ENCODE assay signal across 21 cellular contexts in the genomic region with DNA sequence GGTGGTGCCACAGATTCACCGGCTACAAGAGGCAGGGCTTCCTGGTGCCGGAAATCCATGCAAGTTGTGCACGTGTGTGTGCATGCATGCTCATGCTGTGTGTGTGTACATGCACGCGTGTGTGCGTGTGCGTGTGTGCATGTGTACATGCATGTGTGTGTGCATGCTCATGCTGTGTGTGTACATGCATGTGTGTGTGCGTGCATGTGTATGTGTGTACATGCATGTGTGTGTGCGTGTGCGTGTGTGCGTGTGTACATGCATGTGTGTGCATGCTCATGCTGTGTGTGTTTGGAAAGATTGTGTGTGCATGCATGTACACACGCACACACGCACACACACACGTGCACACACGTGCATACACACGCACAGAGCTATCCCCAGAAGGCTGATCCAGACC. TPM values are rescaled to one million over a fixed set of nuclear protein-coding genes. Genes with fewer than 3 reads are reported as not detected.
A peak's percentile ranks its signal among the peaks of the same experiment; 100 is the strongest.
DNase-seq lines count a peak whose midpoint lies in the region; ATAC-seq, FAIRE-seq and TF ChIP-seq lines count a peak whose summit lies in the region.
"Had no signal": no experiment of that assay in that cellular context is flagged by ENCODE, and none has a peak within 500 bp of the region (broad histone marks: within the 10 kb centered on the region; RNA-seq: fewer than 3 reads in every experiment).

No MANE protein-coding gene starts in this region.

- dilution Hi-C loops in endothelial cell of umbilical vein (cut with MboI; ENCODE audit: extremely low pct_ligation_motif_present, low sequenced_read_pairs), result no loop called here

- TF ChIP-seq POLR2A in HepG2 (IDR thresholded peaks at IDR 0.05; ENCODE audit: insufficient read depth in 1 of 2, low read depth in 2 of 2, low read length in 2 of 2) (no peak), right lobe of liver (IDR thresholded peaks at IDR 0.05) (no peak), endothelial cell of umbilical vein (IDR thresholded peaks at IDR 0.05; ENCODE audit: low read depth, low read length) (no peak)

- no peaks in the 10 kb centered on the region for H3K4me1 Mint-ChIP-seq in T-helper 17 cell
- H3K4me1 Mint-ChIP-seq: CD14-positive monocyte; CD4-positive, alpha-beta memory T cell had no signal

- no peak overlapping the region for H2BK120ac ChIP-seq in trophoblast cell (ENCODE audit: insufficient read depth, low read length, poor library complexity)

- H2BK5ac ChIP-seq in trophoblast cell (ENCODE audit: low read depth, low read length, poor library complexity), result no peak overlapping the region

- H3K4me1 ChIP-seq in HepG2 (ENCODE audit: insufficient read depth, low read length), result peaks cover 61% of the 10 kb centered on the region
- H3K4me1 ChIP-seq in right lobe of liver, result peaks cover 0 to 5% (median 0%) of the 10 kb centered on the region in 4 donors
- H3K4me1 ChIP-seq in endothelial cell of umbilical vein (ENCODE audit: control insufficient read depth, extremely low read depth, insufficient read depth, low read length), result no peaks in the 10 kb centered on the region
- H3K4me1 ChIP-seq in trophoblast cell (ENCODE audit: control insufficient read depth in 1 of 2, insufficient read depth in 2 of 2, low read length in 2 of 2), result peaks cover 0 to 2% of the 10 kb centered on the region in 2 experiments
- H3K4me1 ChIP-seq: A549, BLaER1 had no signal

- no TSS peak for BruUV-seq in HepG2 (replicated peaks; lab: Mats Ljungman, UMichigan)
- no TSS peak for BruUV-seq in endothelial cell of umbilical vein (replicated peaks; lab: Mats Ljungman, UMichigan)

- no peak overlapping the region for H2BK12ac ChIP-seq in trophoblast cell (ENCODE audit: low read length)

- peaks cover 6% of the 10 kb centered on the region for H3K27me3 Mint-ChIP-seq in T-helper 17 cell
- H3K27me3 Mint-ChIP-seq: CD4-positive, alpha-beta memory T cell; IgD-negative memory B cell had no signal

- no peak overlapping the region for H3K27ac Mint-ChIP-seq in T-helper 17 cell
- H3K27ac Mint-ChIP-seq: CD4-positive, alpha-beta memory T cell; H9; IgD-negative memory B cell had no signal

- no peak overlapping the region for H4K91ac ChIP-seq in trophoblast cell (ENCODE audit: low read depth, low read length)

- TF ChIP-seq RAD21 in HepG2 (CRISPR knock-in tag; IDR thresholded peaks at IDR 0.05), result no peak

- H3K4me2 ChIP-seq in HepG2 (ENCODE audit: low read depth, low read length) (no peak overlapping the region), endothelial cell of umbilical vein (ENCODE audit: insufficient read depth, low read length) (no peak overlapping the region), trophoblast cell (ENCODE audit: low read length) (no peak overlapping the region)
- H3K4me2 ChIP-seq: A549, BLaER1 had no signal

- H3K9me1 ChIP-seq in endothelial cell of umbilical vein (replicated peaks; ENCODE audit: control insufficient read depth, extremely low read depth, insufficient read depth, low read length), result no peaks in the 10 kb centered on the region

- H3K79me1 ChIP-seq in trophoblast cell (ENCODE audit: low read length), result no peaks in the 10 kb centered on the region

- DNase-seq in HepG2 (ENCODE audit: low spot score) (no peak), right lobe of liver (no peak), endothelial cell of umbilical vein (ENCODE audit: low read depth, low spot score) (no peak), trophoblast cell (no peak), T-helper 17 cell (no peak), SKM-1 treated with dmso at 0.1 percent for 144 hours (lab: John Stamatoyannopoulos, UW; ENCODE audit: unreplicated experiment) (no peak), NCI-H2107 treated with DMSO at 0.1 percent for 48 hours (lab: John Stamatoyannopoulos, UW; ENCODE audit: unreplicated experiment) (no peak)
- DNase-seq: CD4-positive, alpha-beta memory T cell; DMS153; DMS79; GDM1; GOT3; H9; KBM-7 had no signal

- TF ChIP-seq EP300 in HepG2 (IDR thresholded peaks at IDR 0.05; ENCODE audit: low read depth in 2 of 2, low read length in 2 of 2) (no peak), HepG2 (CRISPR knock-in tag; IDR thresholded peaks at IDR 0.05; ENCODE audit: borderline replicate concordance) (no peak)

- in situ Hi-C loops in HepG2 (cut with HindIII; ENCODE audit: extremely low pct_ligation_motif_present, low pct_unique_long_range_greater_than_20kb), result no loop called here

- H3K79me2 ChIP-seq in HepG2 (ENCODE audit: insufficient read depth, low read length) (no peaks in the 10 kb centered on the region), endothelial cell of umbilical vein (ENCODE audit: control insufficient read depth, insufficient read depth, low read length) (no peaks in the 10 kb centered on the region), trophoblast cell (ENCODE audit: control insufficient read depth, insufficient read depth, low read length, poor library complexity) (no peaks in the 10 kb centered on the region)

- H3K27ac ChIP-seq in HepG2 (ENCODE audit: extremely low read length, insufficient read depth, low read length) (no peak overlapping the region), right lobe of liver (no peak overlapping the region), endothelial cell of umbilical vein (ENCODE audit: insufficient read depth, low read depth, low read length) (no peak overlapping the region), trophoblast cell (ENCODE audit: low read depth, low read length) (no peak overlapping the region)
- H3K27ac ChIP-seq: 22Rv1, A549, BLaER1, HL-60 had no signal

- no peaks in the 10 kb centered on the region for H3K36me3 Mint-ChIP-seq in T-helper 17 cell (ENCODE audit: low read depth)
- H3K36me3 Mint-ChIP-seq: CD14-positive monocyte; CD4-positive, alpha-beta memory T cell; IgD-negative memory B cell had no signal

- FAIRE-seq in HepG2 (lab: Jason Lieb, UNC) (no peak), endothelial cell of umbilical vein (lab: Jason Lieb, UNC) (no peak)
- FAIRE-seq: A549 had no signal

- H3K27me3 ChIP-seq in HepG2 (ENCODE audit: control insufficient read depth in 1 of 2, insufficient read depth in 2 of 2, low read length in 2 of 2) (peaks cover 0 to 2% of the 10 kb centered on the region in 2 experiments; a peak in 2 of 5 replicates), right lobe of liver (no peaks in the 10 kb centered on the region), endothelial cell of umbilical vein (ENCODE audit: control insufficient read depth in 2 of 2, insufficient read depth in 2 of 2, low read length in 2 of 2) (no peaks in the 10 kb centered on the region), trophoblast cell (ENCODE audit: insufficient read depth, low read length) (no peaks in the 10 kb centered on the region)
- H3K27me3 ChIP-seq: BLaER1 had no signal

- intact Hi-C loops in HepG2 (cut with micrococcal nuclease; ENCODE audit: unreplicated experiment) (loop anchor here (10.0 kb wide), 1 partner anchor 57 kb away; no protein-coding TSS in a partner anchor), right lobe of liver (cut with DNase I) (no loop called here), endothelial cell of umbilical vein (cut with micrococcal nuclease) (no loop called here)

- no peak overlapping the region for H3K23ac ChIP-seq in trophoblast cell (ENCODE audit: low read length)

- H4K20me1 ChIP-seq in HepG2 (ENCODE audit: insufficient read depth, low read length), result no peaks in the 10 kb centered on the region
- H4K20me1 ChIP-seq in endothelial cell of umbilical vein (replicated peaks; ENCODE audit: control insufficient read depth, extremely low read depth, insufficient read depth, low read length), result no peaks in the 10 kb centered on the region
- H4K20me1 ChIP-seq: BLaER1 had no signal

- CTCF ChIA-PET in HepG2 (lab: Yijun Ruan, JAX; ENCODE audit: low intra/inter-chr PET ratio, low total read pairs), result no interaction called here
- CTCF ChIA-PET in endothelial cell of umbilical vein (lab: Charles Lee), result no interaction called here

- no peak overlapping the region for H2AFZ ChIP-seq in HepG2 (ENCODE audit: low read length)
- H2AFZ ChIP-seq in endothelial cell of umbilical vein (ENCODE audit: low read depth, low read length), result no peak overlapping the region
- no peak overlapping the region for H2AFZ ChIP-seq in trophoblast cell (ENCODE audit: insufficient read depth, low read length, poor library complexity)

- 89% methylated on average over 14 of the region's 16 CpGs for WGBS in HepG2 (ENCODE audit: low lambda C conversion rate)
- WGBS in right lobe of liver (ENCODE audit: insufficient coverage, low coverage, low lambda C conversion rate, missing lambda C conversion rate), result no CpG with 5 or more reads among the region's 16 CpGs
- no CpG with 5 or more reads among the region's 16 CpGs for WGBS in trophoblast cell (ENCODE audit: extremely low coverage, insufficient coverage, insufficient read length)

- H3K9ac ChIP-seq in HepG2 (ENCODE audit: insufficient read depth, low read depth, low read length) (no peak overlapping the region), endothelial cell of umbilical vein (replicated peaks; ENCODE audit: extremely low read depth, insufficient read depth, low read length) (no peak overlapping the region), trophoblast cell (ENCODE audit: low read length) (no peak overlapping the region)
- H3K9ac ChIP-seq: BLaER1 had no signal

- H3K4me3 ChIP-seq in HepG2 (replicated peaks in 1 of 3; ENCODE audit: insufficient read depth in 1 of 3, low read depth in 2 of 3, low read length in 3 of 3) (no peak overlapping the region), right lobe of liver (no peak overlapping the region), endothelial cell of umbilical vein (replicated peaks in 1 of 3; ENCODE audit: insufficient read depth in 1 of 3, low read depth in 1 of 3, low read length in 3 of 3) (no peak overlapping the region), trophoblast cell (ENCODE audit: low read depth, low read length) (peak overlapping the region; percentile 38)
- H3K4me3 ChIP-seq: A549, BLaER1 had no signal

- H3K18ac ChIP-seq in trophoblast cell (ENCODE audit: low read length), result no peak overlapping the region

- H4K12ac ChIP-seq in trophoblast cell (ENCODE audit: low read depth, low read length), result no peak overlapping the region

- H4K8ac ChIP-seq in trophoblast cell (ENCODE audit: low read depth, low read length), result no peak overlapping the region

- no peak overlapping the region for H3K4me3 Mint-ChIP-seq in T-helper 17 cell
- H3K4me3 Mint-ChIP-seq: CD14-positive monocyte; CD4-positive, alpha-beta memory T cell; H9; IgD-negative memory B cell had no signal

- H2AK5ac ChIP-seq in trophoblast cell (ENCODE audit: low read length), result no peak overlapping the region

- ATAC-seq in HepG2, result no peak
- ATAC-seq in right lobe of liver, result no peak
- no peak for ATAC-seq in T-helper 17 cell
- ATAC-seq: A549 had no signal

- TF ChIP-seq CTCF in HepG2 (CRISPR knock-in tag; IDR thresholded peaks at IDR 0.05) (no peak), right lobe of liver (IDR thresholded peaks at IDR 0.05) (no peak), endothelial cell of umbilical vein (IDR thresholded peaks at IDR 0.05; ENCODE audit: extremely low read depth in 1 of 2, insufficient read depth in 1 of 2, low read depth in 1 of 2, low read length in 2 of 2) (no peak)

- H3K36me3 ChIP-seq in HepG2 (replicated peaks in 1 of 2; ENCODE audit: control insufficient read depth in 1 of 2, insufficient read depth in 2 of 2, low read length in 2 of 2) (no peaks in the 10 kb centered on the region), right lobe of liver (no peaks in the 10 kb centered on the region), endothelial cell of umbilical vein (ENCODE audit: control insufficient read depth in 2 of 2, extremely low read depth in 1 of 2, insufficient read depth in 2 of 2, low read length in 2 of 2) (no peaks in the 10 kb centered on the region), trophoblast cell (ENCODE audit: control insufficient read depth in 1 of 2, insufficient read depth in 2 of 2, low read length in 2 of 2) (no peaks in the 10 kb centered on the region)
- H3K36me3 ChIP-seq: BLaER1 had no signal

- POLR2A ChIA-PET in HepG2 (lab: Yijun Ruan, JAX) (no interaction called here), endothelial cell of umbilical vein (lab: Charles Lee) (no interaction called here)

- no peak overlapping the region for H3K14ac ChIP-seq in trophoblast cell (ENCODE audit: low read length)

- no peaks in the 10 kb centered on the region for H3K9me3 ChIP-seq in HepG2 (ENCODE audit: low read length)
- no peaks in the 10 kb centered on the region for H3K9me3 ChIP-seq in right lobe of liver
- H3K9me3 ChIP-seq in endothelial cell of umbilical vein (replicated peaks; ENCODE audit: control insufficient read depth, insufficient read depth, low read length), result peaks cover 6% of the 10 kb centered on the region
- H3K9me3 ChIP-seq in trophoblast cell (ENCODE audit: insufficient read depth, low read depth, low read length), result peaks cover 9% of the 10 kb centered on the region
- H3K9me3 ChIP-seq in T-helper 17 cell (ENCODE audit: control insufficient read depth, low read length, poor library complexity, severe bottlenecking), result no peaks in the 10 kb centered on the region
- H3K9me3 ChIP-seq: A549, BLaER1 had no signal

- no peak overlapping the region for H3K4ac ChIP-seq in trophoblast cell (ENCODE audit: low read depth, low read length)

RNA-seq across cellular contexts. Expression of a gene that starts 48.9 kb away (rescaled TPM):
- 0.13 and 0.15 TPM in 2 replicates for total RNA-seq in HepG2 (2016; rRNA removed; fragmentation: Illumina TruSeq; extraction: Trizol)
- total RNA-seq in HepG2 (2016; cell fraction: cytosol; rRNA removed; fragmentation: Illumina TruSeq; extraction: Trizol; ENCODE audit: low read depth), result under 0.01 and 0.35 TPM in 2 replicates
- 0.21 and 0.24 TPM in 2 replicates for total RNA-seq in HepG2 (2016; cell fraction: insoluble cytoplasmic fraction; rRNA removed; fragmentation: Illumina TruSeq; extraction: Trizol)
- 0.19 and 0.24 TPM in 2 replicates for total RNA-seq in HepG2 (2016; cell fraction: membrane; rRNA removed; fragmentation: Illumina TruSeq; extraction: Trizol)
- 0.12 and 1.1 TPM in 2 replicates for total RNA-seq in HepG2 (2016; cell fraction: nucleus; rRNA removed; fragmentation: Illumina TruSeq; extraction: Trizol)
- 0.81 and 1.5 TPM in 2 replicates for polyA plus RNA-seq in HepG2 (2011; rRNA removed)
- 0.96 and 1.0 TPM in 2 replicates for polyA plus RNA-seq in HepG2 (2011; cell fraction: cytosol; rRNA removed)
- polyA plus RNA-seq in HepG2 (2011; cell fraction: nucleus; rRNA removed), result 5.9 and 6.8 TPM in 2 replicates
- 1.7 and 1.8 TPM in 2 replicates for polyA plus RNA-seq in HepG2 (2012)
- not detected in 2 replicates for polyA plus RNA-seq in HepG2 (2016; cell fraction: cytosol; fragmentation: Illumina TruSeq; extraction: Trizol; ENCODE audit: low read depth)
- 0.15 and 0.46 TPM in 2 replicates for polyA plus RNA-seq in HepG2 (2016; cell fraction: insoluble cytoplasmic fraction; fragmentation: Illumina TruSeq; extraction: Trizol; ENCODE audit: low read depth)
- polyA plus RNA-seq in HepG2 (2016; cell fraction: membrane; fragmentation: Illumina TruSeq; extraction: Trizol; ENCODE audit: low read depth), result 0.13 TPM in 1 of 2 replicates, not detected in the other
- 0.34 and 0.47 TPM in 2 replicates for polyA plus RNA-seq in HepG2 (2016; cell fraction: nucleus; fragmentation: Illumina TruSeq; extraction: Trizol; ENCODE audit: insufficient read depth, low read depth)
- polyA minus RNA-seq in HepG2 (2011; rRNA and poly(A)+ RNA removed; ENCODE audit: low replicate concordance), result 0.40 TPM in 1 of 2 replicates, not detected in the other
- 0.79 and 1.1 TPM in 2 replicates for polyA minus RNA-seq in HepG2 (2011; cell fraction: cytosol; rRNA and poly(A)+ RNA removed)
- 2.1 and 2.4 TPM in 2 replicates for polyA minus RNA-seq in HepG2 (2011; cell fraction: nucleus; rRNA and poly(A)+ RNA removed)
- total RNA-seq in right lobe of liver, result under 1 TPM; 0.06 to 0.75 (median 0.28) TPM
- not detected in 2 replicates for total RNA-seq in endothelial cell of umbilical vein
- polyA plus RNA-seq in endothelial cell of umbilical vein, result not detected in 2 replicates
- polyA plus RNA-seq in endothelial cell of umbilical vein (2011; cell fraction: cytosol; rRNA removed), result 0.01 TPM in 1 of 2 replicates, not detected in the other
- not detected in 2 replicates for polyA plus RNA-seq in endothelial cell of umbilical vein (2011; cell fraction: nucleus; rRNA removed)
- polyA plus RNA-seq in endothelial cell of umbilical vein (2012), result not detected in 2 replicates
- polyA minus RNA-seq in endothelial cell of umbilical vein, result not detected in 2 replicates
- not detected for polyA minus RNA-seq in endothelial cell of umbilical vein (2011; cell fraction: cytosol; rRNA and poly(A)+ RNA removed)
- not detected in 2 replicates for polyA minus RNA-seq in endothelial cell of umbilical vein (2011; cell fraction: nucleus; rRNA and poly(A)+ RNA removed)
- polyA plus RNA-seq in trophoblast cell (2013), result 0.19 and 0.27 TPM in 2 replicates
- total RNA-seq in T-helper 17 cell, result not detected
- total RNA-seq: CD4-positive, alpha-beta memory T cell; HT1080 had no signal
- polyA plus RNA-seq: CD14-positive monocyte; CD4-positive, alpha-beta memory T cell; IgD-negative memory B cell had no signal
